ENCODE assay signal across 12 cellular contexts in the genomic region with DNA sequence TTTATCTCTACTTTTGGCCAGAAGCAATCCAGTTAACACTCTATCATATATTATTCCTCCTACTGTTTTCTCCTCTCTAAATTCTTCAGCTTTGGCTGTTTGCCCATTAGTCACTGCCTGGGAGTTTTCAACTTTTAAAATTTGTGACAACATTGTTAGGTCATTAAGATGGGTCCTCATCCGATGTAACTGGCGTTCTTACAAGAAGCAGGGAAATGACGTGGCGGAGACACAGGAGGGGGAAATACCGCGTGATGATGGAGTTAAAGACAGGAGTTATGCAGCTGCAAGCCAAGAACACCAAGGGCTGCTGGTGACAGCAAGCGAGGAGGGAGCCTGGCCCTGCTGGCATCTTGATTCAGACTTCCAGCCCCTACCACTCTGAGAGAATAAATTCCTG. TPM values are rescaled to one million over a fixed set of nuclear protein-coding genes. Genes with fewer than 3 reads are reported as not detected.
A peak's percentile ranks its signal among the peaks of the same experiment; 100 is the strongest.
DNase-seq lines count a peak whose midpoint lies in the region; ATAC-seq and TF ChIP-seq lines count a peak whose summit lies in the region.
"Had no signal": no experiment of that assay in that cellular context is flagged by ENCODE, and none has a peak within 500 bp of the region (broad histone marks: within the 10 kb centered on the region; RNA-seq: fewer than 3 reads in every experiment).

No MANE protein-coding gene starts in this region.

- TF ChIP-seq CTCF in fibroblast of the aortic adventitia (IDR thresholded peaks at IDR 0.05; ENCODE audit: insufficient read depth, low read length): no peak
- no peak for TF ChIP-seq CTCF in neural progenitor cell (IDR thresholded peaks at IDR 0.05)

- H3K9ac ChIP-seq in neural progenitor cell: no peak overlapping the region
- H3K9ac ChIP-seq: KMS-11 had no signal

- H3K4me3 ChIP-seq in fibroblast of the aortic adventitia (ENCODE audit: low read depth, low read length) (no peak overlapping the region), neural progenitor cell (no peak overlapping the region)
- H3K4me3 ChIP-seq: PC-9 had no signal

- H3K27me3 ChIP-seq in neural progenitor cell: peaks cover 8% of the 10 kb centered on the region

- no peaks in the 10 kb centered on the region for H3K36me3 Mint-ChIP-seq in activated CD4-positive, alpha-beta T cell treated with anti-CD3 and anti-CD28 coated beads for 36 hours (ENCODE audit: low read depth)
- H3K36me3 Mint-ChIP-seq in activated CD4-positive, alpha-beta T cell treated with anti-CD3 and anti-CD28 coated beads, Interleukin-2, amount 10 ng/mL, durations not matched to agents 7 days and 5 days (ENCODE audit: low read depth): no peaks in the 10 kb centered on the region
- H3K36me3 Mint-ChIP-seq in neural progenitor cell: no peaks in the 10 kb centered on the region

- POLR2A ChIA-PET in activated CD4-positive, alpha-beta T cell treated with anti-CD3 and anti-CD28 coated beads for 36 hours (lab: Charles Lee): no interaction called here
- POLR2A ChIA-PET in activated CD4-positive, alpha-beta T cell treated with anti-CD3 and anti-CD28 coated beads, Interleukin-2, amount 10 ng/mL, durations not matched to agents 7 days and 5 days (lab: Charles Lee): no interaction called here

- CTCF ChIA-PET in activated CD4-positive, alpha-beta T cell treated with anti-CD3 and anti-CD28 coated beads for 36 hours (lab: Charles Lee): no interaction called here
- CTCF ChIA-PET in activated CD4-positive, alpha-beta T cell treated with anti-CD3 and anti-CD28 coated beads, Interleukin-2, amount 10 ng/mL, durations not matched to agents 7 days and 5 days (lab: Charles Lee): no interaction called here

- H2AFZ ChIP-seq in neural progenitor cell (replicated peaks): no peak overlapping the region
- H2AFZ ChIP-seq: PC-9 had no signal

- intact Hi-C loops in activated CD4-positive, alpha-beta T cell treated with anti-CD3 and anti-CD28 coated beads for 36 hours (cut with DNase I, micrococcal nuclease): loop anchor here (1.0 to 10.0 kb wide), 5 partner anchors 194 to 544 kb away; a partner anchor contains a TSS

- H3K36me3 ChIP-seq in neural progenitor cell: no peaks in the 10 kb centered on the region

- H3K79me2 ChIP-seq in neural progenitor cell (ENCODE audit: low read depth): no peaks in the 10 kb centered on the region

- no peak for ATAC-seq in activated CD4-positive, alpha-beta T cell treated with anti-CD3 and anti-CD28 coated beads for 36 hours
- ATAC-seq in GM21737 (IDR thresholded peaks at IDR 0.05; ENCODE audit: unreplicated experiment): peak; percentile 9
- peak; percentile 24 for ATAC-seq in HG03565 (IDR thresholded peaks at IDR 0.05; ENCODE audit: unreplicated experiment)

- peaks cover 2% of the 10 kb centered on the region for H3K27me3 Mint-ChIP-seq in activated CD4-positive, alpha-beta T cell treated with anti-CD3 and anti-CD28 coated beads for 36 hours
- no peaks in the 10 kb centered on the region for H3K27me3 Mint-ChIP-seq in activated CD4-positive, alpha-beta T cell treated with anti-CD3 and anti-CD28 coated beads, Interleukin-2, amount 10 ng/mL, durations not matched to agents 7 days and 5 days
- H3K27me3 Mint-ChIP-seq in neural progenitor cell (ENCODE audit: insufficient read depth, low read depth): peaks cover 3% of the 10 kb centered on the region

- H3K4me2 ChIP-seq in neural progenitor cell: no peak overlapping the region
- H3K4me2 ChIP-seq: KMS-11, PC-9 had no signal

- H3F3A ChIP-seq in neural progenitor cell (ENCODE audit: low read depth): no peaks in the 10 kb centered on the region

- no peaks in the 10 kb centered on the region for H3K9me3 Mint-ChIP-seq in activated CD4-positive, alpha-beta T cell treated with anti-CD3 and anti-CD28 coated beads for 36 hours (ENCODE audit: low read depth)
- no peaks in the 10 kb centered on the region for H3K9me3 Mint-ChIP-seq in activated CD4-positive, alpha-beta T cell treated with anti-CD3 and anti-CD28 coated beads, Interleukin-2, amount 10 ng/mL, durations not matched to agents 7 days and 5 days
- H3K9me3 Mint-ChIP-seq in neural progenitor cell: no peaks in the 10 kb centered on the region
- H3K9me3 Mint-ChIP-seq: immature natural killer cell had no signal

- no peak overlapping the region for H3K27ac Mint-ChIP-seq in activated CD4-positive, alpha-beta T cell treated with anti-CD3 and anti-CD28 coated beads for 36 hours
- no peak overlapping the region for H3K27ac Mint-ChIP-seq in activated CD4-positive, alpha-beta T cell treated with anti-CD3 and anti-CD28 coated beads, Interleukin-2, amount 10 ng/mL, durations not matched to agents 7 days and 5 days
- H3K27ac Mint-ChIP-seq in neural progenitor cell: no peak overlapping the region
- H3K27ac Mint-ChIP-seq: immature natural killer cell had no signal

- peaks cover 11% of the 10 kb centered on the region for H3K4me1 Mint-ChIP-seq in activated CD4-positive, alpha-beta T cell treated with anti-CD3 and anti-CD28 coated beads for 36 hours
- H3K4me1 Mint-ChIP-seq in activated CD4-positive, alpha-beta T cell treated with anti-CD3 and anti-CD28 coated beads, Interleukin-2, amount 10 ng/mL, durations not matched to agents 7 days and 5 days: peaks cover 5% of the 10 kb centered on the region
- H3K4me1 Mint-ChIP-seq in neural progenitor cell: peaks cover 2% of the 10 kb centered on the region

- H3K27ac ChIP-seq in neural progenitor cell: no peak overlapping the region
- H3K27ac ChIP-seq: KMS-11, PC-9 had no signal

- no peaks in the 10 kb centered on the region for H3K4me1 ChIP-seq in neural progenitor cell

- DNase-seq in activated CD4-positive, alpha-beta T cell treated with anti-CD3 and anti-CD28 coated beads for 36 hours: peak; percentile 10
- no peak for DNase-seq in activated CD4-positive, alpha-beta T cell treated with anti-CD3 and anti-CD28 coated beads, Interleukin-2, amount 10 ng/mL, durations not matched to agents 7 days and 5 days
- DNase-seq in fibroblast of the aortic adventitia (ENCODE audit: low read depth) (peak; percentile 34), NCI-H2171 treated with DMSO at 0.1 percent for 48 hours (lab: John Stamatoyannopoulos, UW) (no peak), neural progenitor cell (ENCODE audit: low spot score) (no peak), DMS79 (lab: John Stamatoyannopoulos, UW) (no peak)
- DNase-seq: immature natural killer cell, PC-9 had no signal

- no peak overlapping the region for H3K4me3 Mint-ChIP-seq in activated CD4-positive, alpha-beta T cell treated with anti-CD3 and anti-CD28 coated beads for 36 hours
- H3K4me3 Mint-ChIP-seq in activated CD4-positive, alpha-beta T cell treated with anti-CD3 and anti-CD28 coated beads, Interleukin-2, amount 10 ng/mL, durations not matched to agents 7 days and 5 days: no peak overlapping the region
- H3K4me3 Mint-ChIP-seq in neural progenitor cell: no peak overlapping the region
- H3K4me3 Mint-ChIP-seq: immature natural killer cell had no signal

- no peaks in the 10 kb centered on the region for H3K9me3 ChIP-seq in neural progenitor cell (ENCODE audit: low read depth)

- no peaks in the 10 kb centered on the region for H4K20me1 ChIP-seq in neural progenitor cell (ENCODE audit: low read depth)

RNA-seq across cellular contexts. Expression of a gene that starts 34.8 kb away (rescaled TPM):
- not detected for total RNA-seq in activated CD4-positive, alpha-beta T cell treated with anti-CD3 and anti-CD28 coated beads for 36 hours
- not detected for total RNA-seq in activated CD4-positive, alpha-beta T cell treated with anti-CD3 and anti-CD28 coated beads, Interleukin-2, amount 10 ng/mL, durations not matched to agents 7 days and 5 days
- total RNA-seq in fibroblast of the aortic adventitia (ENCODE audit: low replicate concordance) (not detected in 2 replicates), neural progenitor cell (ENCODE audit: low replicate concordance) (not detected in 2 replicates)
- total RNA-seq: PC-9, posterior vena cava had no signal

RNA-seq across cellular contexts. Expression of a gene that starts 59.9 kb away (rescaled TPM):
- not detected for total RNA-seq in activated CD4-positive, alpha-beta T cell treated with anti-CD3 and anti-CD28 coated beads for 36 hours
- not detected for total RNA-seq in activated CD4-positive, alpha-beta T cell treated with anti-CD3 and anti-CD28 coated beads, Interleukin-2, amount 10 ng/mL, durations not matched to agents 7 days and 5 days
- not detected in 2 replicates for total RNA-seq in fibroblast of the aortic adventitia (ENCODE audit: low replicate concordance)
- total RNA-seq in neural progenitor cell (ENCODE audit: low replicate concordance): not detected in 2 replicates
- total RNA-seq: PC-9, posterior vena cava had no signal

Comparison
In these comparisons a context has a peak if more than half of its experiments do, and no peak if none do; other contexts are left out.
1. DNase-seq: peak in activated CD4-positive, alpha-beta T cell treated with anti-CD3 and anti-CD28 coated beads for 36 hours (single experiment) and fibroblast of the aortic adventitia (single experiment); none in activated CD4-positive, alpha-beta T cell treated with anti-CD3 and anti-CD28 coated beads, Interleukin-2, amount 10 ng/mL, durations not matched to agents 7 days and 5 days (single experiment), NCI-H2171 treated with DMSO at 0.1 percent for 48 hours (single experiment), neural progenitor cell (single experiment) and DMS79 (single experiment).